Comparison of ENCODE assay signal across 16 cellular contexts in the genomic region with DNA sequence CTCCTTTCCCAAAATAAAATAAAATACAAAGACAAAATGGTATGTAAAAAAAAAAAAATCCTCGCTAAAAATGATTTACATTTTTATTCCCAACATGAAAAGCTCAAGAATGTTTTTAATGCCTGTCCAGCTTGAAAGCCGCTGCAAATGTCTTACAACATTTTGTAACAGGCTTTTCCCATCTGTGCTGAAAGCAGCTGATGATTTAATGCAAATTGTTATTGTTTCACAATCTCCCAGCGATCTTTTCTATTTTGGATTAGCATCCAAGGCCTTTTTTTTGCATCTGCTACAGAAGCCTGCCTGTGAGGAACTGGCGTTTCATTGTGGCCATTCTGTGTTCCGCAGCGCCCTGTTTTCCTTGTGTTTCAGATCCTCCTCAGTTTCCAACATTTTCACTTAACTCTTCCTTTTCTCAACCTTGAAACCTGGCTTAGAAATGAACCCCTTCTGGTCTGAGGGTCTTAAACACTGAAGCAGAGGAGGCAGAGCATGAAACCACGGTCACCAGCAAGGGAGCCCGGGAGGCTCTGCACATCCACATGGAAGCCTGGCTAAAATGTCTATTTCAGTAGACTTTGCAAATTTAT.
DNase-seq lines count a peak whose midpoint lies in the region; ATAC-seq and TF ChIP-seq lines count a peak whose summit lies in the region.
"Had no signal": no experiment of that assay in that cellular context is flagged by ENCODE, and none has a peak within 500 bp of the region (broad histone marks: within the 10 kb centered on the region; RNA-seq: fewer than 3 reads in every experiment).

No MANE protein-coding gene starts in this region.

- no peak overlapping the region for H2AFZ ChIP-seq in OCI-LY7 (ENCODE audit: low read length)

- H3K9me3 ChIP-seq in right cardiac atrium (ENCODE audit: control insufficient read depth, low read length), result no peaks in the 10 kb centered on the region
- H3K9me3 ChIP-seq in sigmoid colon, result no peaks in the 10 kb centered on the region
- H3K9me3 ChIP-seq in OCI-LY7 (ENCODE audit: low read length), result no peaks in the 10 kb centered on the region
- H3K9me3 ChIP-seq: adrenal gland had no signal

- no peak for TF ChIP-seq POLR2A in sigmoid colon (IDR thresholded peaks at IDR 0.05)

- TF ChIP-seq EP300 in sigmoid colon (IDR thresholded peaks at IDR 0.05), result peak in 2 of 4 donors; percentile 21 to 50

- no peaks in the 10 kb centered on the region for H3K36me3 ChIP-seq in sigmoid colon
- H3K36me3 ChIP-seq in OCI-LY7 (ENCODE audit: insufficient read depth, low read length), result no peaks in the 10 kb centered on the region
- H3K36me3 ChIP-seq: adrenal gland had no signal

- no peaks in the 10 kb centered on the region for H4K20me1 ChIP-seq in OCI-LY7 (ENCODE audit: insufficient read depth, low read length)

- TF ChIP-seq CTCF in AG09319 (IDR thresholded peaks at IDR 0.05; ENCODE audit: low read depth, low read length) (no peak), sigmoid colon (IDR thresholded peaks at IDR 0.05) (no peak), OCI-LY7 (conservative IDR thresholded peaks at IDR 0.05; ENCODE audit: low read length) (no peak)

- H3K79me2 ChIP-seq in OCI-LY7 (ENCODE audit: insufficient read depth, low read depth, low read length), result no peaks in the 10 kb centered on the region

- no TSS peak for BruUV-seq in OCI-LY7 (replicated peaks; lab: Mats Ljungman, UMichigan)

- DNase-seq in AG09319 (ENCODE audit: extremely low read depth, low read depth) (peak; percentile 69), amniotic epithelial cell (ENCODE audit: low read depth) (peak; percentile 83), right cardiac atrium (no peak), sigmoid colon (no peak), HEK293T (ENCODE audit: extremely low spot score) (no peak), NCI-H1417 (lab: John Stamatoyannopoulos, UW) (no peak), OCI-LY7 (ENCODE audit: low spot score) (no peak), NCI-H1694 treated with DMSO at 0.1 percent for 48 hours (lab: John Stamatoyannopoulos, UW) (no peak)
- DNase-seq: activated CD8-positive, alpha-beta memory T cell treated with anti-CD3 and anti-CD28 coated beads, Interleukin-2, amount 50 U/mL, for 48 hours; effector CD8-positive, alpha-beta T cell; naive B cell; NCI-H1092 treated with DMSO at 0.1 percent for 48 hours; SIG-M5; stimulated activated CD8-positive, alpha-beta memory T cell treated with anti-CD3 and anti-CD28 coated beads, Interleukin-4, amount 100 ng/mL, for 48 hours had no signal

- H3K9me2 ChIP-seq in OCI-LY7 (ENCODE audit: insufficient read depth, low read length), result no peaks in the 10 kb centered on the region

- no peak overlapping the region for H3K4me2 ChIP-seq in OCI-LY7 (ENCODE audit: low read length)

- ATAC-seq in right cardiac atrium, result no peak

- intact Hi-C loops in right cardiac atrium (cut with DNase I), result loop anchor here in 1 of 4 donors (10.0 kb wide), 1 partner anchor 542 kb away; no protein-coding TSS in a partner anchor
- intact Hi-C loops in sigmoid colon (cut with DNase I), result loop anchor here (5.0 to 10.0 kb wide), 2 partner anchors 532 to 771 kb away; a partner anchor contains a TSS
- intact Hi-C loops in OCI-LY7 (cut with micrococcal nuclease; ENCODE audit: unreplicated experiment), result no loop called here

- H3K27ac ChIP-seq in right cardiac atrium (ENCODE audit: low read length), result peak overlapping the region; percentile 1
- peak overlapping the region; percentile 62 to 79 (median 72) for H3K27ac ChIP-seq in sigmoid colon
- no peak overlapping the region for H3K27ac ChIP-seq in OCI-LY7 (ENCODE audit: low read depth, low read length, poor library complexity, severe bottlenecking)
- H3K27ac ChIP-seq: C4-2B had no signal

- WGBS in right cardiac atrium, result 66% methylated on average over 8 of the region's 8 CpGs
- WGBS in sigmoid colon, 2 donors, result 75 to 81% methylated on average over 8 of the region's 8 CpGs

- H3K4me1 ChIP-seq in right cardiac atrium (ENCODE audit: control insufficient read depth, insufficient read depth, low read length) (peaks cover 5% of the 10 kb centered on the region), sigmoid colon (peaks cover 0 to 22% (median 7%) of the 10 kb centered on the region in 4 donors), OCI-LY7 (ENCODE audit: insufficient read depth, low read length, poor library complexity, severe bottlenecking) (no peaks in the 10 kb centered on the region)

- CTCF ChIA-PET in HEK293T (lab: Yijun Ruan, JAX) (interaction anchor here (0.7 kb wide), 1 partner anchor 180 kb away, joined by 3 read pairs; no protein-coding TSS in a partner anchor), OCI-LY7 (lab: Charles Lee; ENCODE audit: unreplicated experiment) (no interaction called here)

- POLR2A ChIA-PET in HEK293T (lab: Yijun Ruan, JAX) (no interaction called here), OCI-LY7 (lab: Charles Lee) (no interaction called here)

- H3K27me3 ChIP-seq in right cardiac atrium (ENCODE audit: control insufficient read depth, insufficient read depth) (no peaks in the 10 kb centered on the region), sigmoid colon (no peaks in the 10 kb centered on the region)
- H3K27me3 ChIP-seq: adrenal gland had no signal

- H3K4me3 ChIP-seq in right cardiac atrium (ENCODE audit: low read length), result no peak overlapping the region
- H3K4me3 ChIP-seq in sigmoid colon, result no peak overlapping the region
- no peak overlapping the region for H3K4me3 ChIP-seq in OCI-LY7 (ENCODE audit: low read depth, low read length, poor library complexity, severe bottlenecking)
- H3K4me3 ChIP-seq: adrenal gland had no signal

TF ChIP-seq in HEK293T, 16 proteins besides CTCF, POLR2A, EP300 and RAD21:
- TF ChIP-seq TARDBP (IDR thresholded peaks at IDR 0.05) (no peak), FOXA1 (IDR thresholded peaks at IDR 0.05) (no peak)

Comparison
In these comparisons a context has a peak if more than half of its experiments do, and no peak if none do; other contexts are left out.
1. DNase-seq: peak in AG09319 (single experiment) and amniotic epithelial cell (single experiment); none in right cardiac atrium (0 of 3), sigmoid colon (single experiment), HEK293T (single experiment), NCI-H1417 (0 of 3), OCI-LY7 (single experiment) and NCI-H1694 treated with DMSO at 0.1 percent for 48 hours (single experiment).